ENCODE assay signal across 1 cellular context in the genomic region with DNA sequence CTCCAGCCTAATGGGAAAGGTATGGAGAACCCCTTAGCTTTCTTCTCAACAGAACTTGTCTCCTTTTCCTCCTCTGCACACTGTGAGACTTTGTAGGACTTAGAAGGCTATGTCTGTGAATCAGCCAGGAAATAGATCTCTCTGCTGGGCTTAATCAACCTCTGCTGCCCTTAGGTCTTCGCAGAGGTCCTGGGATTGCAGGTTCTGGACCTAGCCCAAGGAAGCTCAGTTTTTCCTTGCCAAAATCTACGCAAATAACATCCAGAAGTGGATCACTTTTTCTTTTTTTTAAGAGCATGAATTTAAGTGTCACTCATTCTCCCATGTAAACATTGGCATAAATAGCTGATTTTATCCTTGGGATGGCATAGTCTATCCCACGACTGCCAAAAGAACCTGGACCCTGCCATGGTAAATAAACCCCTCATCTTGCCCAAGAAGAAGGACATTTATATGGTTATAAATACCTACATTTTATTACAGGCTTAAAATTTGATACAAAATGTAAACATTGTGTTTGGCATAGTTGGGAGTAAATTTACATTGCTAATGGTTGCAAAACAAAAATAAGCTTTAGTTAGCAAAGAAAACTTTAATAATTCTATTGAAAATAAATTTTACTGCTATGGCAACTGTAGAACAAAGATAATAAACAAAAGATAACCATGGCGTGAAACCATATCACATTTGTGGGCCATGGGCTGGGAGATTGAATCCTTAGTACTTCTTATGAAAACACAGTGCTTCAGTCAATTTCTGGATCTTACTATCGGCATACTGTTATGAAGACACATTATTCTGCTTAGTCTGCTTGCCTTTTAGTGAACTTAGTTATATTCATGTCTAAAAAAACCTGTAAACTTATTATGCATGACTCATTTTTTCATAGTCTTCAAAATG.
TF ChIP-seq lines count a peak whose summit lies in the region.

No MANE protein-coding gene starts in this region.

TF ChIP-seq in HEK293, 187 proteins besides CTCF, POLR2A, EP300 and RAD21 (continued from another document):
- TF ChIP-seq, protein P1, sequence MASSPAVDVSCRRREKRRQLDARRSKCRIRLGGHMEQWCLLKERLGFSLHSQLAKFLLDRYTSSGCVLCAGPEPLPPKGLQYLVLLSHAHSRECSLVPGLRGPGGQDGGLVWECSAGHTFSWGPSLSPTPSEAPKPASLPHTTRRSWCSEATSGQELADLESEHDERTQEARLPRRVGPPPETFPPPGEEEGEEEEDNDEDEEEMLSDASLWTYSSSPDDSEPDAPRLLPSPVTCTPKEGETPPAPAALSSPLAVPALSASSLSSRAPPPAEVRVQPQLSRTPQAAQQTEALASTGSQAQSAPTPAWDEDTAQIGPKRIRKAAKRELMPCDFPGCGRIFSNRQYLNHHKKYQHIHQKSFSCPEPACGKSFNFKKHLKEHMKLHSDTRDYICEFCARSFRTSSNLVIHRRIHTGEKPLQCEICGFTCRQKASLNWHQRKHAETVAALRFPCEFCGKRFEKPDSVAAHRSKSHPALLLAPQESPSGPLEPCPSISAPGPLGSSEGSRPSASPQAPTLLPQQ (tag by site-specific recombination; IDR thresholded peaks at IDR 0.05) = 0 out of 2 replicates have a peak, but pooled peaks have one; percentile 39
- TF ChIP-seq KLF1 (tag by site-specific recombination; IDR thresholded peaks at IDR 0.05) = no peak
- peak; percentile 44; the same call in 1 of the 2 replicates for TF ChIP-seq ZNF10 (tag by site-specific recombination; IDR thresholded peaks at IDR 0.05)
- peak; percentile 85 for TF ChIP-seq FEZF1 (tag by site-specific recombination; IDR thresholded peaks at IDR 0.05)
- peak; percentile 87 for TF ChIP-seq OVOL3 (tag by site-specific recombination; IDR thresholded peaks at IDR 0.05)
- peak; percentile 80 for TF ChIP-seq ZNF335 (tag by site-specific recombination; conservative IDR thresholded peaks at IDR 0.05)
- TF ChIP-seq, protein P2, sequence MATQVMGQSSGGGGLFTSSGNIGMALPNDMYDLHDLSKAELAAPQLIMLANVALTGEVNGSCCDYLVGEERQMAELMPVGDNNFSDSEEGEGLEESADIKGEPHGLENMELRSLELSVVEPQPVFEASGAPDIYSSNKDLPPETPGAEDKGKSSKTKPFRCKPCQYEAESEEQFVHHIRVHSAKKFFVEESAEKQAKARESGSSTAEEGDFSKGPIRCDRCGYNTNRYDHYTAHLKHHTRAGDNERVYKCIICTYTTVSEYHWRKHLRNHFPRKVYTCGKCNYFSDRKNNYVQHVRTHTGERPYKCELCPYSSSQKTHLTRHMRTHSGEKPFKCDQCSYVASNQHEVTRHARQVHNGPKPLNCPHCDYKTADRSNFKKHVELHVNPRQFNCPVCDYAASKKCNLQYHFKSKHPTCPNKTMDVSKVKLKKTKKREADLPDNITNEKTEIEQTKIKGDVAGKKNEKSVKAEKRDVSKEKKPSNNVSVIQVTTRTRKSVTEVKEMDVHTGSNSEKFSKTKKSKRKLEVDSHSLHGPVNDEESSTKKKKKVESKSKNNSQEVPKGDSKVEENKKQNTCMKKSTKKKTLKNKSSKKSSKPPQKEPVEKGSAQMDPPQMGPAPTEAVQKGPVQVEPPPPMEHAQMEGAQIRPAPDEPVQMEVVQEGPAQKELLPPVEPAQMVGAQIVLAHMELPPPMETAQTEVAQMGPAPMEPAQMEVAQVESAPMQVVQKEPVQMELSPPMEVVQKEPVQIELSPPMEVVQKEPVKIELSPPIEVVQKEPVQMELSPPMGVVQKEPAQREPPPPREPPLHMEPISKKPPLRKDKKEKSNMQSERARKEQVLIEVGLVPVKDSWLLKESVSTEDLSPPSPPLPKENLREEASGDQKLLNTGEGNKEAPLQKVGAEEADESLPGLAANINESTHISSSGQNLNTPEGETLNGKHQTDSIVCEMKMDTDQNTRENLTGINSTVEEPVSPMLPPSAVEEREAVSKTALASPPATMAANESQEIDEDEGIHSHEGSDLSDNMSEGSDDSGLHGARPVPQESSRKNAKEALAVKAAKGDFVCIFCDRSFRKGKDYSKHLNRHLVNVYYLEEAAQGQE (tag by site-specific recombination; IDR thresholded peaks at IDR 0.05) = no peak
- TF ChIP-seq OSR2 (tag by site-specific recombination; IDR thresholded peaks at IDR 0.05) = peak; percentile 43; the same call in 1 of the 2 replicates
- TF ChIP-seq HOXD13 (CRISPR knock-in tag; IDR thresholded peaks at IDR 0.05; ENCODE audit: borderline replicate concordance) = no peak
- no peak for TF ChIP-seq ZNF600 (tag by site-specific recombination; IDR thresholded peaks at IDR 0.05)
- TF ChIP-seq GLI4 (tag by site-specific recombination; IDR thresholded peaks at IDR 0.05) = no peak
- TF ChIP-seq, protein P3, sequence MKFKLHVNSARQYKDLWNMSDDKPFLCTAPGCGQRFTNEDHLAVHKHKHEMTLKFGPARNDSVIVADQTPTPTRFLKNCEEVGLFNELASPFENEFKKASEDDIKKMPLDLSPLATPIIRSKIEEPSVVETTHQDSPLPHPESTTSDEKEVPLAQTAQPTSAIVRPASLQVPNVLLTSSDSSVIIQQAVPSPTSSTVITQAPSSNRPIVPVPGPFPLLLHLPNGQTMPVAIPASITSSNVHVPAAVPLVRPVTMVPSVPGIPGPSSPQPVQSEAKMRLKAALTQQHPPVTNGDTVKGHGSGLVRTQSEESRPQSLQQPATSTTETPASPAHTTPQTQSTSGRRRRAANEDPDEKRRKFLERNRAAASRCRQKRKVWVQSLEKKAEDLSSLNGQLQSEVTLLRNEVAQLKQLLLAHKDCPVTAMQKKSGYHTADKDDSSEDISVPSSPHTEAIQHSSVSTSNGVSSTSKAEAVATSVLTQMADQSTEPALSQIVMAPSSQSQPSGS (tag by site-specific recombination; IDR thresholded peaks at IDR 0.05; ENCODE audit: low read depth) = no peak
- TF ChIP-seq, protein P4, sequence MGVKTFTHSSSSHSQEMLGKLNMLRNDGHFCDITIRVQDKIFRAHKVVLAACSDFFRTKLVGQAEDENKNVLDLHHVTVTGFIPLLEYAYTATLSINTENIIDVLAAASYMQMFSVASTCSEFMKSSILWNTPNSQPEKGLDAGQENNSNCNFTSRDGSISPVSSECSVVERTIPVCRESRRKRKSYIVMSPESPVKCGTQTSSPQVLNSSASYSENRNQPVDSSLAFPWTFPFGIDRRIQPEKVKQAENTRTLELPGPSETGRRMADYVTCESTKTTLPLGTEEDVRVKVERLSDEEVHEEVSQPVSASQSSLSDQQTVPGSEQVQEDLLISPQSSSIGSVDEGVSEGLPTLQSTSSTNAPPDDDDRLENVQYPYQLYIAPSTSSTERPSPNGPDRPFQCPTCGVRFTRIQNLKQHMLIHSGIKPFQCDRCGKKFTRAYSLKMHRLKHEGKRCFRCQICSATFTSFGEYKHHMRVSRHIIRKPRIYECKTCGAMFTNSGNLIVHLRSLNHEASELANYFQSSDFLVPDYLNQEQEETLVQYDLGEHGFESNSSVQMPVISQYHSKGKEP (tag by site-specific recombination; IDR thresholded peaks at IDR 0.05) = 0 out of 2 replicates have a peak, but pooled peaks have one; percentile 15
- TF ChIP-seq, protein P5, sequence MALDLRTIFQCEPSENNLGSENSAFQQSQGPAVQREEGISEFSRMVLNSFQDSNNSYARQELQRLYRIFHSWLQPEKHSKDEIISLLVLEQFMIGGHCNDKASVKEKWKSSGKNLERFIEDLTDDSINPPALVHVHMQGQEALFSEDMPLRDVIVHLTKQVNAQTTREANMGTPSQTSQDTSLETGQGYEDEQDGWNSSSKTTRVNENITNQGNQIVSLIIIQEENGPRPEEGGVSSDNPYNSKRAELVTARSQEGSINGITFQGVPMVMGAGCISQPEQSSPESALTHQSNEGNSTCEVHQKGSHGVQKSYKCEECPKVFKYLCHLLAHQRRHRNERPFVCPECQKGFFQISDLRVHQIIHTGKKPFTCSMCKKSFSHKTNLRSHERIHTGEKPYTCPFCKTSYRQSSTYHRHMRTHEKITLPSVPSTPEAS (tag by site-specific recombination; IDR thresholded peaks at IDR 0.05) = no peak
- peak; percentile 16; the same call in 1 of the 2 replicates for TF ChIP-seq ZFP69B (tag by site-specific recombination; IDR thresholded peaks at IDR 0.05)
- TF ChIP-seq ZNF175 (tag by site-specific recombination; IDR thresholded peaks at IDR 0.05) = no peak
- no peak for TF ChIP-seq ZBTB1 (tag by site-specific recombination; IDR thresholded peaks at IDR 0.05)
- no peak for TF ChIP-seq ZNF530 (tag by site-specific recombination; IDR thresholded peaks at IDR 0.05; ENCODE audit: low read depth)
- no peak for TF ChIP-seq ZNF624 (tag by site-specific recombination; IDR thresholded peaks at IDR 0.05)
- no peak for TF ChIP-seq ZNF354C (tag by site-specific recombination; IDR thresholded peaks at IDR 0.05; ENCODE audit: borderline replicate concordance, low read depth)
- TF ChIP-seq, protein P6, sequence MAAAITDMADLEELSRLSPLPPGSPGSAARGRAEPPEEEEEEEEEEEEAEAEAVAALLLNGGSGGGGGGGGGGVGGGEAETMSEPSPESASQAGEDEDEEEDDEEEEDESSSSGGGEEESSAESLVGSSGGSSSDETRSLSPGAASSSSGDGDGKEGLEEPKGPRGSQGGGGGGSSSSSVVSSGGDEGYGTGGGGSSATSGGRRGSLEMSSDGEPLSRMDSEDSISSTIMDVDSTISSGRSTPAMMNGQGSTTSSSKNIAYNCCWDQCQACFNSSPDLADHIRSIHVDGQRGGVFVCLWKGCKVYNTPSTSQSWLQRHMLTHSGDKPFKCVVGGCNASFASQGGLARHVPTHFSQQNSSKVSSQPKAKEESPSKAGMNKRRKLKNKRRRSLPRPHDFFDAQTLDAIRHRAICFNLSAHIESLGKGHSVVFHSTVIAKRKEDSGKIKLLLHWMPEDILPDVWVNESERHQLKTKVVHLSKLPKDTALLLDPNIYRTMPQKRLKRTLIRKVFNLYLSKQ (tag by site-specific recombination; IDR thresholded peaks at IDR 0.05; ENCODE audit: borderline replicate concordance) = no peak
- peak; percentile 15; the same call in 1 of the 2 replicates for TF ChIP-seq ZNF660 (tag by site-specific recombination; IDR thresholded peaks at IDR 0.05)
- peak; percentile 88 for TF ChIP-seq WT1 (tag by site-specific recombination; IDR thresholded peaks at IDR 0.05)
- TF ChIP-seq KLF10 (tag by site-specific recombination; IDR thresholded peaks at IDR 0.05) = peak; percentile 51; the same call in 1 of the 2 replicates
- TF ChIP-seq RBAK (tag by site-specific recombination; IDR thresholded peaks at IDR 0.05) = no peak
- TF ChIP-seq, protein P7, sequence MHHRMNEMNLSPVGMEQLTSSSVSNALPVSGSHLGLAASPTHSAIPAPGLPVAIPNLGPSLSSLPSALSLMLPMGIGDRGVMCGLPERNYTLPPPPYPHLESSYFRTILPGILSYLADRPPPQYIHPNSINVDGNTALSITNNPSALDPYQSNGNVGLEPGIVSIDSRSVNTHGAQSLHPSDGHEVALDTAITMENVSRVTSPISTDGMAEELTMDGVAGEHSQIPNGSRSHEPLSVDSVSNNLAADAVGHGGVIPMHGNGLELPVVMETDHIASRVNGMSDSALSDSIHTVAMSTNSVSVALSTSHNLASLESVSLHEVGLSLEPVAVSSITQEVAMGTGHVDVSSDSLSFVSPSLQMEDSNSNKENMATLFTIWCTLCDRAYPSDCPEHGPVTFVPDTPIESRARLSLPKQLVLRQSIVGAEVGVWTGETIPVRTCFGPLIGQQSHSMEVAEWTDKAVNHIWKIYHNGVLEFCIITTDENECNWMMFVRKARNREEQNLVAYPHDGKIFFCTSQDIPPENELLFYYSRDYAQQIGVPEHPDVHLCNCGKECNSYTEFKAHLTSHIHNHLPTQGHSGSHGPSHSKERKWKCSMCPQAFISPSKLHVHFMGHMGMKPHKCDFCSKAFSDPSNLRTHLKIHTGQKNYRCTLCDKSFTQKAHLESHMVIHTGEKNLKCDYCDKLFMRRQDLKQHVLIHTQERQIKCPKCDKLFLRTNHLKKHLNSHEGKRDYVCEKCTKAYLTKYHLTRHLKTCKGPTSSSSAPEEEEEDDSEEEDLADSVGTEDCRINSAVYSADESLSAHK (tag by site-specific recombination; IDR thresholded peaks at IDR 0.05) = no peak
- TF ChIP-seq ZNF792 (tag by site-specific recombination; IDR thresholded peaks at IDR 0.05) = peak; percentile 34; the same call in 1 of the 2 replicates
